Comparison of ENCODE assay signal across 15 cellular contexts in genomic region chr14:65052832-65053231, GRCh38. TPM values are rescaled to one million over a fixed set of nuclear protein-coding genes. Genes with fewer than 3 reads are reported as not detected.
DNase-seq lines count a peak whose midpoint lies in the region; ATAC-seq and TF ChIP-seq lines count a peak whose summit lies in the region.
"Had no signal": no experiment of that assay in that cellular context is flagged by ENCODE, and none has a peak within 500 bp of the region (broad histone marks: within the 10 kb centered on the region; RNA-seq: fewer than 3 reads in every experiment).

No MANE protein-coding gene starts in this region.

- H3K36me3 ChIP-seq in CD4-positive, CD25-positive, alpha-beta regulatory T cell (ENCODE audit: control insufficient read depth, insufficient read depth, low read length): peaks cover 29% of the 10 kb centered on the region
- peaks cover 0 to 22% (median 0%) of the 10 kb centered on the region in 3 experiments for H3K36me3 ChIP-seq in naive thymus-derived CD4-positive, alpha-beta T cell (ENCODE audit: control insufficient read depth in 2 of 3, insufficient read depth in 3 of 3, low read length in 3 of 3)
- H3K36me3 ChIP-seq in spleen (peaks cover 0 to 68% (median 5%) of the 10 kb centered on the region in 6 donors), psoas muscle (ENCODE audit: insufficient read depth in 1 of 2, low read depth in 1 of 2) (peaks cover 2 to 39% of the 10 kb centered on the region in 2 donors)

- H3K4me3 ChIP-seq in CD4-positive, CD25-positive, alpha-beta regulatory T cell (ENCODE audit: low read depth, low read length): no peak overlapping the region
- H3K4me3 ChIP-seq in naive thymus-derived CD4-positive, alpha-beta T cell (ENCODE audit: low read length): no peak overlapping the region
- H3K4me3 ChIP-seq in spleen (no peak overlapping the region), psoas muscle (no peak overlapping the region)

- peaks cover 5% of the 10 kb centered on the region for H3K4me1 ChIP-seq in CD4-positive, CD25-positive, alpha-beta regulatory T cell (ENCODE audit: control insufficient read depth, insufficient read depth, low read length, poor library complexity, severe bottlenecking)
- no peaks in the 10 kb centered on the region for H3K4me1 ChIP-seq in naive thymus-derived CD4-positive, alpha-beta T cell (ENCODE audit: control insufficient read depth in 2 of 2, insufficient read depth in 2 of 2, low read length in 2 of 2)
- peaks cover 0 to 33% (median under 1%) of the 10 kb centered on the region in 6 donors for H3K4me1 ChIP-seq in spleen
- peaks cover 3% of the 10 kb centered on the region for H3K4me1 ChIP-seq in psoas muscle

- no peaks in the 10 kb centered on the region for H3K27me3 ChIP-seq in CD4-positive, CD25-positive, alpha-beta regulatory T cell (ENCODE audit: control insufficient read depth, insufficient read depth, low read length)
- no peaks in the 10 kb centered on the region for H3K27me3 ChIP-seq in naive thymus-derived CD4-positive, alpha-beta T cell (ENCODE audit: control insufficient read depth in 2 of 2, insufficient read depth in 2 of 2, low read length in 2 of 2)
- H3K27me3 ChIP-seq in spleen (replicated peaks in 1 of 7) (no peaks in the 10 kb centered on the region), psoas muscle (ENCODE audit: insufficient read depth in 3 of 3, low read length in 2 of 3) (no peaks in the 10 kb centered on the region)

- no peaks in the 10 kb centered on the region for H3K9me3 Mint-ChIP-seq in activated T-cell treated with anti-CD3 and anti-CD28 coated beads, Interleukin-2, amount 50 U/mL, for 24 hours
- no peaks in the 10 kb centered on the region for H3K9me3 Mint-ChIP-seq in CD4-positive, CD25-positive, alpha-beta regulatory T cell
- no peaks in the 10 kb centered on the region for H3K9me3 Mint-ChIP-seq in WTC11
- H3K9me3 Mint-ChIP-seq in naive thymus-derived CD4-positive, alpha-beta T cell: no peaks in the 10 kb centered on the region

- CTCF ChIA-PET in WTC11 (lab: Charles Lee): no interaction called here
- CTCF ChIA-PET in naive thymus-derived CD4-positive, alpha-beta T cell (lab: Charles Lee): no interaction called here

- no peaks in the 10 kb centered on the region for H3K9me3 ChIP-seq in CD4-positive, CD25-positive, alpha-beta regulatory T cell (ENCODE audit: control insufficient read depth in 2 of 2, low read length in 2 of 2)
- H3K9me3 ChIP-seq in naive thymus-derived CD4-positive, alpha-beta T cell (ENCODE audit: control insufficient read depth in 2 of 3, low read length in 3 of 3): no peaks in the 10 kb centered on the region
- H3K9me3 ChIP-seq in spleen (no peaks in the 10 kb centered on the region), psoas muscle (no peaks in the 10 kb centered on the region)

- no peak for DNase-seq in activated T-cell treated with anti-CD3 and anti-CD28 coated beads, Interleukin-2, amount 50 U/mL, for 24 hours
- no peak for DNase-seq in activated T-cell treated with anti-CD3 and anti-CD28 coated beads, Interleukin-2, amount 50 U/mL, for 48 hours
- DNase-seq in CD4-positive, CD25-positive, alpha-beta regulatory T cell: no peak
- DNase-seq in WTC11 (ENCODE audit: low spot score) (no peak), spleen (no peak), KG1 (lab: John Stamatoyannopoulos, UW) (no peak), psoas muscle (no peak)
- no peak for DNase-seq in naive thymus-derived CD4-positive, alpha-beta T cell
- DNase-seq: DND-41, GDM1, NCI-H1092 treated with DMSO at 0.1 percent for 48 hours, NCI-H1694 treated with DMSO at 0.1 percent for 48 hours, NCI-H69 had no signal

- WGBS in spleen, 5 donors: 74 to 83% (median 74%) methylated on average over 4 of the region's 4 CpGs
- 70 to 79% (median 78%) methylated on average over 4 of the region's 4 CpGs for WGBS in psoas muscle, 3 donors

- H3K27me3 Mint-ChIP-seq in activated T-cell treated with anti-CD3 and anti-CD28 coated beads, Interleukin-2, amount 50 U/mL, for 24 hours: no peaks in the 10 kb centered on the region
- no peaks in the 10 kb centered on the region for H3K27me3 Mint-ChIP-seq in CD4-positive, CD25-positive, alpha-beta regulatory T cell
- no peaks in the 10 kb centered on the region for H3K27me3 Mint-ChIP-seq in WTC11 (ENCODE audit: low read depth)
- no peaks in the 10 kb centered on the region for H3K27me3 Mint-ChIP-seq in naive thymus-derived CD4-positive, alpha-beta T cell

- intact Hi-C loops in naive thymus-derived CD4-positive, alpha-beta T cell (cut with micrococcal nuclease): no loop called here
- intact Hi-C loops in spleen (cut with DNase I; ENCODE audit: low total_unique reads) (no loop called here), psoas muscle (cut with DNase I) (no loop called here)

- POLR2A ChIA-PET in WTC11 (lab: Charles Lee): no interaction called here
- POLR2A ChIA-PET in naive thymus-derived CD4-positive, alpha-beta T cell (lab: Charles Lee): no interaction called here

- H3K4me3 Mint-ChIP-seq in activated T-cell treated with anti-CD3 and anti-CD28 coated beads, Interleukin-2, amount 50 U/mL, for 24 hours: no peak overlapping the region
- H3K4me3 Mint-ChIP-seq in CD4-positive, CD25-positive, alpha-beta regulatory T cell: no peak overlapping the region
- no peak overlapping the region for H3K4me3 Mint-ChIP-seq in WTC11
- H3K4me3 Mint-ChIP-seq in naive thymus-derived CD4-positive, alpha-beta T cell: no peak overlapping the region

- TF ChIP-seq POLR2A in spleen (IDR thresholded peaks at IDR 0.05): no peak

- H3K36me3 Mint-ChIP-seq in activated T-cell treated with anti-CD3 and anti-CD28 coated beads, Interleukin-2, amount 50 U/mL, for 24 hours (ENCODE audit: low read depth): peaks cover 47% of the 10 kb centered on the region
- peaks cover 27% of the 10 kb centered on the region for H3K36me3 Mint-ChIP-seq in CD4-positive, CD25-positive, alpha-beta regulatory T cell
- no peaks in the 10 kb centered on the region; the same call in 1 of the 2 replicates for H3K36me3 Mint-ChIP-seq in WTC11
- H3K36me3 Mint-ChIP-seq in naive thymus-derived CD4-positive, alpha-beta T cell: peaks cover 8 to 33% (median 21%) of the 10 kb centered on the region in 5 donors

- TF ChIP-seq CTCF in WTC11 (IDR thresholded peaks at IDR 0.05) (no peak), spleen (IDR thresholded peaks at IDR 0.05 in 8 of 11, conservative IDR thresholded peaks at IDR 0.05 in 3 of 11) (no peak), psoas muscle (IDR thresholded peaks at IDR 0.05) (no peak)

- H3K27ac ChIP-seq in CD4-positive, CD25-positive, alpha-beta regulatory T cell (ENCODE audit: insufficient read depth, low read length, poor library complexity, severe bottlenecking): no peak overlapping the region
- no peak overlapping the region for H3K27ac ChIP-seq in naive thymus-derived CD4-positive, alpha-beta T cell (ENCODE audit: low read depth, low read length)
- H3K27ac ChIP-seq in spleen: no peak overlapping the region
- H3K27ac ChIP-seq in psoas muscle: no peak overlapping the region
- H3K27ac ChIP-seq: C4-2B, KMS-11 had no signal

- peak overlapping the region; percentile 19 for H3K27ac Mint-ChIP-seq in activated T-cell treated with anti-CD3 and anti-CD28 coated beads, Interleukin-2, amount 50 U/mL, for 24 hours
- peak overlapping the region in 2 of 3 donors; percentile 85 to 89 for H3K27ac Mint-ChIP-seq in CD4-positive, CD25-positive, alpha-beta regulatory T cell
- H3K27ac Mint-ChIP-seq in WTC11: peak overlapping the region; percentile 15; the same call in 1 of the 2 replicates
- peak overlapping the region in 6 of 9 donors; percentile 2 to 71 (median 52) for H3K27ac Mint-ChIP-seq in naive thymus-derived CD4-positive, alpha-beta T cell

- peaks cover under 1% of the 10 kb centered on the region for H3K4me1 Mint-ChIP-seq in activated T-cell treated with anti-CD3 and anti-CD28 coated beads, Interleukin-2, amount 50 U/mL, for 24 hours (ENCODE audit: low read depth)
- H3K4me1 Mint-ChIP-seq in CD4-positive, CD25-positive, alpha-beta regulatory T cell: peaks cover 6 to 20% (median 9%) of the 10 kb centered on the region in 4 donors
- peaks cover 3% of the 10 kb centered on the region; the same call in 1 of the 2 replicates for H3K4me1 Mint-ChIP-seq in WTC11
- H3K4me1 Mint-ChIP-seq in naive thymus-derived CD4-positive, alpha-beta T cell: peaks cover under 1 to 12% (median 7%) of the 10 kb centered on the region in 7 donors

- ATAC-seq in CD4-positive, CD25-positive, alpha-beta regulatory T cell (ENCODE audit: low read depth in 2 of 2): no peak
- no peak for ATAC-seq in WTC11
- ATAC-seq in naive thymus-derived CD4-positive, alpha-beta T cell: no peak
- ATAC-seq in psoas muscle: no peak

TF ChIP-seq in WTC11, 78 proteins besides CTCF, POLR2A, EP300 and RAD21 (continues in another document):
- TF ChIP-seq ZNF416 (CRISPR knock-in tag; IDR thresholded peaks at IDR 0.05): no peak
- no peak for TF ChIP-seq ATF3 (CRISPR knock-in tag; conservative IDR thresholded peaks at IDR 0.05)
- TF ChIP-seq ATF1 (CRISPR knock-in tag; IDR thresholded peaks at IDR 0.05): no peak
- TF ChIP-seq ATF2 (CRISPR knock-in tag; IDR thresholded peaks at IDR 0.05; ENCODE audit: borderline replicate concordance, low read depth): no peak
- TF ChIP-seq RELA (CRISPR knock-in tag; IDR thresholded peaks at IDR 0.05; ENCODE audit: borderline replicate concordance): no peak
- no peak for TF ChIP-seq ZNF423 (CRISPR knock-in tag; IDR thresholded peaks at IDR 0.05)
- no peak for TF ChIP-seq NFATC4 (CRISPR knock-in tag; IDR thresholded peaks at IDR 0.05)
- TF ChIP-seq MYBL2 (CRISPR knock-in tag; IDR thresholded peaks at IDR 0.05): no peak

RNA-seq across cellular contexts. Expression of gene MAX, which starts 49.5 kb away (rescaled TPM):
- total RNA-seq in CD4-positive, CD25-positive, alpha-beta regulatory T cell: 219 TPM
- 100 to 1,000 TPM; 170 to 212 (median 179) TPM for polyA plus RNA-seq in CD4-positive, CD25-positive, alpha-beta regulatory T cell
- total RNA-seq in WTC11 (2021): 51.2 to 58.5 TPM (median 57.6 TPM) in 3 replicates
- total RNA-seq in naive thymus-derived CD4-positive, alpha-beta T cell: 100 to 1,000 TPM; 164 to 236 (median 202) TPM
- polyA plus RNA-seq in naive thymus-derived CD4-positive, alpha-beta T cell: 100 to 1,000 TPM; 145 to 158 TPM
- total RNA-seq in spleen: 100 to 1,000 TPM; 100 to 162 (median 143) TPM
- polyA plus RNA-seq in spleen: 10 to 100 TPM; 58.7 to 79.6 (median 70.6) TPM
- 100 to 1,000 TPM in 1 of 4 donors, 10 to 100 TPM in 3; 44.7 to 115 (median 55.9) TPM for total RNA-seq in psoas muscle
- polyA plus RNA-seq in psoas muscle: 10 to 100 TPM; 44.5 to 83.6 (median 50.6) TPM

Comparison
In these comparisons a context has a peak if more than half of its experiments do, and no peak if none do; other contexts are left out.
1. H3K27ac Mint-ChIP-seq: peak in every context shown above with its lines; median percentile 87 in CD4-positive, CD25-positive, alpha-beta regulatory T cell; 52 in naive thymus-derived CD4-positive, alpha-beta T cell; 19 in activated T-cell treated with anti-CD3 and anti-CD28 coated beads, Interleukin-2, amount 50 U/mL, for 24 hours; 15 in WTC11.